Comparison of ENCODE assay signal across 1 cellular context in the genomic region with DNA sequence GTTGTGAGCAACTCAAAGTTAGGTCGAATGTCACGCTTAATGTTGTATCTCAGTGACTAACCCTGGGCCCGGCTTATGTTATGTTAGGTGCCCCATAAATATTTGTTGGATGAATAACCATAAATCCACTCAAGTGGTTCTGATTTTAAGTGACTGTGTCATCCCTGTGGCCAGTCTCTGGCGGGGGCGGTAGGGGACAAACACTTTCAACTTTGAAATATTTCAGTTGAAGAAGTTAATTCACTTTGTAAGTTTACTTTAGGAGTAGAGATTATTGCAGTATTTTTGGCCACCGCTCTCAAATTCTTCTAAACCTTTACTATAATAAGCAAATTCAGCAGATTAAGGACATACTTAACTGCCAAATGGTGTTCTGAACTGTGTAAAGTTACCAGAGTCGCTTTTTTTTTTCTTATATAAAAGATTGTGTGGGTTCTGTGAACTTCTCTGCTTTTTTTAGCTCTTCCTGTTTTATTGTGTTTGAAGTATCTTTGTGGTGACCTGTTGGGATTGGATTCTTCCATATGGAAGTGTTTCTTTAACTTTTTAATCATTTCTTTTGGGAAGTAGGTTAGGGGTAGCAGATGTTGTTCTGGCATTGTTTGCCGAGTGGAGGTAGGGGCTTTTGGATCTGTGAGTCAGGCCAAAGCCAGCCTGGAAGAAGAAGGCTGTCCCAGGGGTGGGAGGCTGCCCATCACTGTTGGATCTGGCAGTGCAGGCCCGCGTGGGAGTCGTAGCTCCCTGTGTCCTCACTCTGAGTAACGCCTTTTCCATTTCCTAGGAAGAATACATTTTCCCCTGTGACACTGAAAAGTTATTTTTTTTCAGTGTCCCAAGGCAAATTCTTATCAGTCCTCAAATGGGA.
TF ChIP-seq lines count a peak whose summit lies in the region.

No MANE protein-coding gene starts in this region.

TF ChIP-seq in HEK293, 187 proteins besides CTCF, POLR2A, EP300 and RAD21 (continued from another document and continues in another):
- no peak for TF ChIP-seq ZNF426 (tag by site-specific recombination; IDR thresholded peaks at IDR 0.05)
- no peak for TF ChIP-seq YY2 (tag by site-specific recombination; IDR thresholded peaks at IDR 0.05)
- no peak for TF ChIP-seq ZNF549 (tag by site-specific recombination; IDR thresholded peaks at IDR 0.05)
- TF ChIP-seq ZNF146 (tag by site-specific recombination; IDR thresholded peaks at IDR 0.05), result no peak
- TF ChIP-seq SETDB1 (IDR thresholded peaks at IDR 0.05; ENCODE audit: insufficient read length, low read length), result no peak
- TF ChIP-seq ZBTB17 (tag by site-specific recombination; IDR thresholded peaks at IDR 0.05), result no peak
- TF ChIP-seq ZNF664 (tag by site-specific recombination; IDR thresholded peaks at IDR 0.05), result no peak
- no peak for TF ChIP-seq SCRT2 (tag by site-specific recombination; IDR thresholded peaks at IDR 0.05)
- peak; percentile 72; the same call in 1 of the 2 replicates for TF ChIP-seq BCL11A (tag by site-specific recombination; IDR thresholded peaks at IDR 0.05; ENCODE audit: low read depth)
- 0 out of 2 replicates have a peak, but pooled peaks have one; percentile 63 for TF ChIP-seq ZNF121 (tag by site-specific recombination; IDR thresholded peaks at IDR 0.05)
- no peak for TF ChIP-seq ZNF112 (tag by site-specific recombination; IDR thresholded peaks at IDR 0.05)
- TF ChIP-seq ZNF558 (tag by site-specific recombination; IDR thresholded peaks at IDR 0.05), result no peak
- TF ChIP-seq GLI4 (tag by site-specific recombination; IDR thresholded peaks at IDR 0.05), result no peak
- TF ChIP-seq SP2 (tag by site-specific recombination; IDR thresholded peaks at IDR 0.05), result 0 out of 2 replicates have a peak, but pooled peaks have one; percentile 10
- TF ChIP-seq, protein P1, sequence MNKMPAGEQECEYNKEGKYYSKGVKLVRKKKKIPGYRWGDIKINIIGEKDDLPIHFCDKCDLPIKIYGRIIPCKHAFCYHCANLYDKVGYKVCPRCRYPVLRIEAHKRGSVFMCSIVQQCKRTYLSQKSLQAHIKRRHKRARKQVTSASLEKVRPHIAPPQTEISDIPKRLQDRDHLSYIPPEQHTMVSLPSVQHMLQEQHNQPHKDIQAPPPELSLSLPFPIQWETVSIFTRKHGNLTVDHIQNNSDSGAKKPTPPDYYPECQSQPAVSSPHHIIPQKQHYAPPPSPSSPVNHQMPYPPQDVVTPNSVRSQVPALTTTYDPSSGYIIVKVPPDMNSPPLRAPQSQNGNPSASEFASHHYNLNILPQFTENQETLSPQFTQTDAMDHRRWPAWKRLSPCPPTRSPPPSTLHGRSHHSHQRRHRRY (tag by site-specific recombination; IDR thresholded peaks at IDR 0.05), result no peak
- no peak for TF ChIP-seq HOXC10 (CRISPR knock-in tag; IDR thresholded peaks at IDR 0.05)
- no peak for TF ChIP-seq ZNF169 (tag by site-specific recombination; IDR thresholded peaks at IDR 0.05)
- TF ChIP-seq ZNF555 (tag by site-specific recombination; conservative IDR thresholded peaks at IDR 0.05), result no peak
- TF ChIP-seq REPIN1 (tag by site-specific recombination; IDR thresholded peaks at IDR 0.05; ENCODE audit: low read depth), result no peak
- TF ChIP-seq KLF7 (tag by site-specific recombination; IDR thresholded peaks at IDR 0.05; ENCODE audit: borderline replicate concordance), result no peak
- TF ChIP-seq ZNF777 (tag by site-specific recombination; IDR thresholded peaks at IDR 0.05; ENCODE audit: borderline replicate concordance), result no peak
- peak; percentile 76 for TF ChIP-seq ZNF843 (tag by site-specific recombination; IDR thresholded peaks at IDR 0.05)
- no peak for TF ChIP-seq SCRT1 (tag by site-specific recombination; IDR thresholded peaks at IDR 0.05; ENCODE audit: borderline replicate concordance)
- no peak for TF ChIP-seq ZBTB48 (tag by site-specific recombination; IDR thresholded peaks at IDR 0.05)
- TF ChIP-seq ZNF629 (tag by site-specific recombination; IDR thresholded peaks at IDR 0.05), result peak; percentile 71
- no peak for TF ChIP-seq MZF1 (tag by site-specific recombination; IDR thresholded peaks at IDR 0.05; ENCODE audit: borderline replicate concordance)
- peak; percentile 63; the same call in 1 of the 2 replicates for TF ChIP-seq KLF8 (tag by site-specific recombination; IDR thresholded peaks at IDR 0.05)
- TF ChIP-seq, protein P2, sequence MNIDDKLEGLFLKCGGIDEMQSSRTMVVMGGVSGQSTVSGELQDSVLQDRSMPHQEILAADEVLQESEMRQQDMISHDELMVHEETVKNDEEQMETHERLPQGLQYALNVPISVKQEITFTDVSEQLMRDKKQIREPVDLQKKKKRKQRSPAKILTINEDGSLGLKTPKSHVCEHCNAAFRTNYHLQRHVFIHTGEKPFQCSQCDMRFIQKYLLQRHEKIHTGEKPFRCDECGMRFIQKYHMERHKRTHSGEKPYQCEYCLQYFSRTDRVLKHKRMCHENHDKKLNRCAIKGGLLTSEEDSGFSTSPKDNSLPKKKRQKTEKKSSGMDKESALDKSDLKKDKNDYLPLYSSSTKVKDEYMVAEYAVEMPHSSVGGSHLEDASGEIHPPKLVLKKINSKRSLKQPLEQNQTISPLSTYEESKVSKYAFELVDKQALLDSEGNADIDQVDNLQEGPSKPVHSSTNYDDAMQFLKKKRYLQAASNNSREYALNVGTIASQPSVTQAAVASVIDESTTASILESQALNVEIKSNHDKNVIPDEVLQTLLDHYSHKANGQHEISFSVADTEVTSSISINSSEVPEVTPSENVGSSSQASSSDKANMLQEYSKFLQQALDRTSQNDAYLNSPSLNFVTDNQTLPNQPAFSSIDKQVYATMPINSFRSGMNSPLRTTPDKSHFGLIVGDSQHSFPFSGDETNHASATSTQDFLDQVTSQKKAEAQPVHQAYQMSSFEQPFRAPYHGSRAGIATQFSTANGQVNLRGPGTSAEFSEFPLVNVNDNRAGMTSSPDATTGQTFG (tag by site-specific recombination; IDR thresholded peaks at IDR 0.05; ENCODE audit: borderline replicate concordance), result no peak
- TF ChIP-seq, protein P3, sequence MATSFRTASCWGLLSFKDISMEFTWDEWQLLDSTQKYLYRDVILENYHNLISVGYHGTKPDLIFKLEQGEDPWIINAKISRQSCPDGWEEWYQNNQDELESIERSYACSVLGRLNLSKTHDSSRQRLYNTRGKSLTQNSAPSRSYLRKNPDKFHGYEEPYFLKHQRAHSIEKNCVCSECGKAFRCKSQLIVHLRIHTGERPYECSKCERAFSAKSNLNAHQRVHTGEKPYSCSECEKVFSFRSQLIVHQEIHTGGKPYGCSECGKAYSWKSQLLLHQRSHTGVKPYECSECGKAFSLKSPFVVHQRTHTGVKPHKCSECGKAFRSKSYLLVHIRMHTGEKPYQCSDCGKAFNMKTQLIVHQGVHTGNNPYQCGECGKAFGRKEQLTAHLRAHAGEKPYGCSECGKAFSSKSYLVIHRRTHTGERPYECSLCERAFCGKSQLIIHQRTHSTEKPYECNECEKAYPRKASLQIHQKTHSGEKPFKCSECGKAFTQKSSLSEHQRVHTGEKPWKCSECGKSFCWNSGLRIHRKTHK (tag by site-specific recombination; IDR thresholded peaks at IDR 0.05), result no peak
- TF ChIP-seq, protein P4, sequence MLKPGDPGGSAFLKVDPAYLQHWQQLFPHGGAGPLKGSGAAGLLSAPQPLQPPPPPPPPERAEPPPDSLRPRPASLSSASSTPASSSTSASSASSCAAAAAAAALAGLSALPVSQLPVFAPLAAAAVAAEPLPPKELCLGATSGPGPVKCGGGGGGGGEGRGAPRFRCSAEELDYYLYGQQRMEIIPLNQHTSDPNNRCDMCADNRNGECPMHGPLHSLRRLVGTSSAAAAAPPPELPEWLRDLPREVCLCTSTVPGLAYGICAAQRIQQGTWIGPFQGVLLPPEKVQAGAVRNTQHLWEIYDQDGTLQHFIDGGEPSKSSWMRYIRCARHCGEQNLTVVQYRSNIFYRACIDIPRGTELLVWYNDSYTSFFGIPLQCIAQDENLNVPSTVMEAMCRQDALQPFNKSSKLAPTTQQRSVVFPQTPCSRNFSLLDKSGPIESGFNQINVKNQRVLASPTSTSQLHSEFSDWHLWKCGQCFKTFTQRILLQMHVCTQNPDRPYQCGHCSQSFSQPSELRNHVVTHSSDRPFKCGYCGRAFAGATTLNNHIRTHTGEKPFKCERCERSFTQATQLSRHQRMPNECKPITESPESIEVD (tag by site-specific recombination; IDR thresholded peaks at IDR 0.05), result peak; percentile 87
- TF ChIP-seq, protein P5, sequence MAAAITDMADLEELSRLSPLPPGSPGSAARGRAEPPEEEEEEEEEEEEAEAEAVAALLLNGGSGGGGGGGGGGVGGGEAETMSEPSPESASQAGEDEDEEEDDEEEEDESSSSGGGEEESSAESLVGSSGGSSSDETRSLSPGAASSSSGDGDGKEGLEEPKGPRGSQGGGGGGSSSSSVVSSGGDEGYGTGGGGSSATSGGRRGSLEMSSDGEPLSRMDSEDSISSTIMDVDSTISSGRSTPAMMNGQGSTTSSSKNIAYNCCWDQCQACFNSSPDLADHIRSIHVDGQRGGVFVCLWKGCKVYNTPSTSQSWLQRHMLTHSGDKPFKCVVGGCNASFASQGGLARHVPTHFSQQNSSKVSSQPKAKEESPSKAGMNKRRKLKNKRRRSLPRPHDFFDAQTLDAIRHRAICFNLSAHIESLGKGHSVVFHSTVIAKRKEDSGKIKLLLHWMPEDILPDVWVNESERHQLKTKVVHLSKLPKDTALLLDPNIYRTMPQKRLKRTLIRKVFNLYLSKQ (tag by site-specific recombination; IDR thresholded peaks at IDR 0.05; ENCODE audit: borderline replicate concordance), result no peak
- TF ChIP-seq ZNF501 (tag by site-specific recombination; IDR thresholded peaks at IDR 0.05), result no peak
- no peak for TF ChIP-seq ZNF266 (tag by site-specific recombination; IDR thresholded peaks at IDR 0.05; ENCODE audit: low read depth)
- TF ChIP-seq OSR2 (tag by site-specific recombination; IDR thresholded peaks at IDR 0.05), result peak; percentile 73
- peak; percentile 61 for TF ChIP-seq ZXDB (tag by site-specific recombination; IDR thresholded peaks at IDR 0.05)
- 0 out of 2 replicates have a peak, but pooled peaks have one; percentile 22 for TF ChIP-seq ZNF10 (tag by site-specific recombination; IDR thresholded peaks at IDR 0.05)
- TF ChIP-seq WT1 (tag by site-specific recombination; IDR thresholded peaks at IDR 0.05), result peak; percentile 81
- no peak for TF ChIP-seq ZNF354C (tag by site-specific recombination; IDR thresholded peaks at IDR 0.05; ENCODE audit: borderline replicate concordance, low read depth)
- TF ChIP-seq ZNF37A (tag by site-specific recombination; IDR thresholded peaks at IDR 0.05), result no peak
- TF ChIP-seq ZNF433 (tag by site-specific recombination; IDR thresholded peaks at IDR 0.05; ENCODE audit: low read depth), result no peak
- TF ChIP-seq ZFP41 (tag by site-specific recombination; IDR thresholded peaks at IDR 0.05; ENCODE audit: borderline replicate concordance), result no peak
- TF ChIP-seq KLF1 (tag by site-specific recombination; IDR thresholded peaks at IDR 0.05), result no peak
- TF ChIP-seq, protein P6, sequence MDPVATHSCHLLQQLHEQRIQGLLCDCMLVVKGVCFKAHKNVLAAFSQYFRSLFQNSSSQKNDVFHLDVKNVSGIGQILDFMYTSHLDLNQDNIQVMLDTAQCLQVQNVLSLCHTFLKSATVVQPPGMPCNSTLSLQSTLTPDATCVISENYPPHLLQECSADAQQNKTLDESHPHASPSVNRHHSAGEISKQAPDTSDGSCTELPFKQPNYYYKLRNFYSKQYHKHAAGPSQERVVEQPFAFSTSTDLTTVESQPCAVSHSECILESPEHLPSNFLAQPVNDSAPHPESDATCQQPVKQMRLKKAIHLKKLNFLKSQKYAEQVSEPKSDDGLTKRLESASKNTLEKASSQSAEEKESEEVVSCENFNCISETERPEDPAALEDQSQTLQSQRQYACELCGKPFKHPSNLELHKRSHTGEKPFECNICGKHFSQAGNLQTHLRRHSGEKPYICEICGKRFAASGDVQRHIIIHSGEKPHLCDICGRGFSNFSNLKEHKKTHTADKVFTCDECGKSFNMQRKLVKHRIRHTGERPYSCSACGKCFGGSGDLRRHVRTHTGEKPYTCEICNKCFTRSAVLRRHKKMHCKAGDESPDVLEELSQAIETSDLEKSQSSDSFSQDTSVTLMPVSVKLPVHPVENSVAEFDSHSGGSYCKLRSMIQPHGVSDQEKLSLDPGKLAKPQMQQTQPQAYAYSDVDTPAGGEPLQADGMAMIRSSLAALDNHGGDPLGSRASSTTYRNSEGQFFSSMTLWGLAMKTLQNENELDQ (tag by site-specific recombination; IDR thresholded peaks at IDR 0.05; ENCODE audit: low read depth), result no peak
- TF ChIP-seq ZNF610 (tag by site-specific recombination; IDR thresholded peaks at IDR 0.05; ENCODE audit: borderline replicate concordance), result no peak
- TF ChIP-seq ZNF626 (tag by site-specific recombination; IDR thresholded peaks at IDR 0.05), result no peak
- TF ChIP-seq, protein P7, sequence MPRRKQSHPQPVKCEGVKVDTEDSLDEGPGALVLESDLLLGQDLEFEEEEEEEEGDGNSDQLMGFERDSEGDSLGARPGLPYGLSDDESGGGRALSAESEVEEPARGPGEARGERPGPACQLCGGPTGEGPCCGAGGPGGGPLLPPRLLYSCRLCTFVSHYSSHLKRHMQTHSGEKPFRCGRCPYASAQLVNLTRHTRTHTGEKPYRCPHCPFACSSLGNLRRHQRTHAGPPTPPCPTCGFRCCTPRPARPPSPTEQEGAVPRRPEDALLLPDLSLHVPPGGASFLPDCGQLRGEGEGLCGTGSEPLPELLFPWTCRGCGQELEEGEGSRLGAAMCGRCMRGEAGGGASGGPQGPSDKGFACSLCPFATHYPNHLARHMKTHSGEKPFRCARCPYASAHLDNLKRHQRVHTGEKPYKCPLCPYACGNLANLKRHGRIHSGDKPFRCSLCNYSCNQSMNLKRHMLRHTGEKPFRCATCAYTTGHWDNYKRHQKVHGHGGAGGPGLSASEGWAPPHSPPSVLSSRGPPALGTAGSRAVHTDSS (tag by site-specific recombination; IDR thresholded peaks at IDR 0.05), result no peak
- no peak for TF ChIP-seq ZNF23 (tag by site-specific recombination; IDR thresholded peaks at IDR 0.05; ENCODE audit: borderline replicate concordance)
- no peak for TF ChIP-seq ZNF292 (tag by site-specific recombination; IDR thresholded peaks at IDR 0.05; ENCODE audit: borderline replicate concordance, low read depth)
- TF ChIP-seq, protein P8, sequence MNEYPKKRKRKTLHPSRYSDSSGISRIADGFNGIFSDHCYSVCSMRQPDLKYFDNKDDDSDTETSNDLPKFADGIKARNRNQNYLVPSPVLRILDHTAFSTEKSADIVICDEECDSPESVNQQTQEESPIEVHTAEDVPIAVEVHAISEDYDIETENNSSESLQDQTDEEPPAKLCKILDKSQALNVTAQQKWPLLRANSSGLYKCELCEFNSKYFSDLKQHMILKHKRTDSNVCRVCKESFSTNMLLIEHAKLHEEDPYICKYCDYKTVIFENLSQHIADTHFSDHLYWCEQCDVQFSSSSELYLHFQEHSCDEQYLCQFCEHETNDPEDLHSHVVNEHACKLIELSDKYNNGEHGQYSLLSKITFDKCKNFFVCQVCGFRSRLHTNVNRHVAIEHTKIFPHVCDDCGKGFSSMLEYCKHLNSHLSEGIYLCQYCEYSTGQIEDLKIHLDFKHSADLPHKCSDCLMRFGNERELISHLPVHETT (tag by site-specific recombination; IDR thresholded peaks at IDR 0.05), result no peak
- TF ChIP-seq ZNF394 (tag by site-specific recombination; IDR thresholded peaks at IDR 0.05; ENCODE audit: borderline replicate concordance), result peak; percentile 20; the same call in 1 of the 2 replicates
- TF ChIP-seq, protein P9, sequence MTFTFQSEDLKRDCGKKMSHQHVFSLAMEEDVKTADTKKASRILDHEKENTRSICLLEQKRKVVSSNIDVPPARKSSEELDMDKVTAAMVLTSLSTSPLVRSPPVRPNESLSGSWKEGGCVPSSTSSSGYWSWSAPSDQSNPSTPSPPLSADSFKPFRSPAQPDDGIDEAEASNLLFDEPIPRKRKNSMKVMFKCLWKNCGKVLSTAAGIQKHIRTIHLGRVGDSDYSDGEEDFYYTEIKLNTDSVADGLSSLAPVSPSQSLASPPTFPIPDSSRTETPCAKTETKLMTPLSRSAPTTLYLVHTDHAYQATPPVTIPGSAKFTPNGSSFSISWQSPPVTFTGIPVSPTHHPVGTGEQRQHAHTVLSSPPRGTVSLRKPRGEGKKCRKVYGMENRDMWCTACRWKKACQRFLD (tag by site-specific recombination; IDR thresholded peaks at IDR 0.05), result no peak
